Comparison of ENCODE assay signal across 8 cellular contexts in the genomic region with DNA sequence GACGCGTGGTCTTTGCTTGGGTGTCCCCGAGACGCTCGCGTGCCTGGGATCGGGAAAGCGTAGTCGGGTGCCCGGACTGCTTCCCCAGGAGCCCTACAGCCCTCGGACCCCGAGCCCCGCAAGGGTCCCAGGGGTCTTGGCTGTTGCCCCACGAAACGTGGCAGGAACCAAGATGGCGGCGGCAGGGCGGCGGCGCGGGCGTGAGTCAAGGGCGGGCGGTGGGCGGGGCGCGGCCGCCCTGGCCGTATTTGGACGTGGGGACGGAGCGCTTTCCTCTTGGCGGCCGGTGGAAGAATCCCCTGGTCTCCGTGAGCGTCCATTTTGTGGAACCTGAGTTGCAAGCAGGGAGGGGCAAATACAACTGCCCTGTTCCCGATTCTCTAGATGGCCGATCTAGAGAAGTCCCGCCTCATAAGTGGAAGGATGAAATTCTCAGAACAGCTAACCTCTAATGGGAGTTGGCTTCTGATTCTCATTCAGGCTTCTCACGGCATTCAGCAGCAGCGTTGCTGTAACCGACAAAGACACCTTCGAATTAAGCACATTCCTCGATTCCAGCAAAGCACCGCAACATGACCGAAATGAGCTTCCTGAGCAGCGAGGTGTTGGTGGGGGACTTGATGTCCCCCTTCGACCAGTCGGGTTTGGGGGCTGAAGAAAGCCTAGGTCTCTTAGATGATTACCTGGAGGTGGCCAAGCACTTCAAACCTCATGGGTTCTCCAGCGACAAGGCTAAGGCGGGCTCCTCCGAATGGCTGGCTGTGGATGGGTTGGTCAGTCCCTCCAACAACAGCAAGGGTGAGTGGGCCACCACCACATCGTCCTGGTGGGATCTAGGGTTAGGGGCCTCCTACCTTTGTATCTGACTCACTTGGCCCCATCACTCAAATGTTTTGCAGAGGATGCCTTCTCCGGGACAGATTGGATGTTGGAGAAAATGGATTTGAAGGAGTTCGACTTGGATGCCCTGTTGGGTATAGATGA. TPM values are rescaled to one million over a fixed set of nuclear protein-coding genes. Genes with fewer than 3 reads are reported as not detected.
DNase-seq lines count a peak whose midpoint lies in the region; ATAC-seq, FAIRE-seq and TF ChIP-seq lines count a peak whose summit lies in the region.

No MANE protein-coding gene starts in this region.

- peak overlapping the region; percentile 98 for H3K4me3 ChIP-seq in A549
- H3K4me3 ChIP-seq in neuronal stem cell (ENCODE audit: low read length in 2 of 2), result peak overlapping the region; percentile 56 to 88
- H3K4me3 ChIP-seq in tibial nerve, result peak overlapping the region; percentile 86 to 98 (median 91)

- H3K27ac ChIP-seq in A549, result peak overlapping the region; percentile 96 to 99
- peak overlapping the region; percentile 98 for H3K27ac ChIP-seq in RWPE1
- H3K27ac ChIP-seq in foreskin keratinocyte, result peak overlapping the region; percentile 97
- H3K27ac ChIP-seq in neuronal stem cell (replicated peaks; ENCODE audit: low read length), result peak overlapping the region; percentile 75
- H3K27ac ChIP-seq in tibial nerve, result peak overlapping the region; percentile 97 to 100 (median 98)

- H3K23ac ChIP-seq in neuronal stem cell (ENCODE audit: low read depth, low read length, poor library complexity), result peak overlapping the region; percentile 99

- H2BK5ac ChIP-seq in neuronal stem cell (ENCODE audit: low read length), result peak overlapping the region; percentile 97

- TF ChIP-seq POLR2A in A549 (IDR thresholded peaks at IDR 0.05; ENCODE audit: low read length) (no peak), tibial nerve (IDR thresholded peaks at IDR 0.05) (no peak)

- DNase-seq in A549 (ENCODE audit: low read depth in 1 of 2, low spot score in 1 of 2) (peak in 1 of 2 experiments; percentile 72), GM18507 (ENCODE audit: extremely low spot score, insufficient read length, low read depth) (no peak), RWPE1 (ENCODE audit: low spot score) (peak; percentile 36), foreskin keratinocyte (peak in 1 of 2 donors; percentile 61), neuronal stem cell (ENCODE audit: low spot score) (no peak), tibial nerve (ENCODE audit: low spot score in 2 of 2) (peak; percentile 67 to 69)
- DNase-seq in activated naive CD4-positive, alpha-beta T cell treated with Interleukin-2 at 50 U/mL for 16 hours, result peak; percentile 74

- TF ChIP-seq EP300 in A549 (IDR thresholded peaks at IDR 0.05), result no peak
- no peak for TF ChIP-seq EP300 in tibial nerve (IDR thresholded peaks at IDR 0.05)

- H3K27me3 ChIP-seq in foreskin keratinocyte (no peaks in the 10 kb centered on the region), neuronal stem cell (ENCODE audit: control insufficient read depth in 3 of 3, insufficient read depth in 3 of 3, low read depth in 1 of 3, low read length in 3 of 3) (no peaks in the 10 kb centered on the region), tibial nerve (no peaks in the 10 kb centered on the region)

- peak overlapping the region; percentile 100 for H3K9ac ChIP-seq in neuronal stem cell (ENCODE audit: low read depth, low read length, poor library complexity)

- no peak overlapping the region for H2BK120ac ChIP-seq in neuronal stem cell (ENCODE audit: low read depth, low read length)

- H2BK12ac ChIP-seq in neuronal stem cell (ENCODE audit: low read length), result no peak overlapping the region

- WGBS in A549 (ENCODE audit: missing lambda C conversion rate), result 0% methylated on average over 10 of the region's 55 CpGs
- WGBS in neuronal stem cell (ENCODE audit: extremely low coverage in 2 of 2, insufficient read length in 2 of 2, insufficient replicate concordance in 1 of 2), 2 donors, result no CpG with 5 or more reads among the region's 55 CpGs
- WGBS in tibial nerve, 2 donors, result 2 to 3% methylated on average over 25 to 31 of the region's 55 CpGs

- H2BK15ac ChIP-seq in neuronal stem cell (ENCODE audit: low read length), result peak overlapping the region; percentile 56

- FAIRE-seq in A549 (lab: Jason Lieb, UNC) (no peak), GM18507 (lab: Jason Lieb, UNC) (peak; percentile 46)

- TF ChIP-seq CTCF in A549 (IDR thresholded peaks at IDR 0.05) (no peak), RWPE1 (conservative IDR thresholded peaks at IDR 0.05; ENCODE audit: low read depth) (no peak), foreskin keratinocyte (conservative IDR thresholded peaks at IDR 0.05) (no peak), tibial nerve (IDR thresholded peaks at IDR 0.05) (peak in 1 of 5 experiments; percentile 5)

- no peak overlapping the region for H4K8ac ChIP-seq in neuronal stem cell (ENCODE audit: low read depth, low read length)

- H3K4me2 ChIP-seq in A549, result peak overlapping the region; percentile 99
- H3K4me2 ChIP-seq in neuronal stem cell (ENCODE audit: insufficient read depth, low read length, poor library complexity, severe bottlenecking), result peak overlapping the region; percentile 78

- CTCF ChIA-PET in A549 (lab: Yijun Ruan, JAX) (interaction anchor here (0.8 to 1.4 kb wide), 2 partner anchors 9 to 14 kb away, joined by 3 to 4 read pairs; no protein-coding TSS in a partner anchor), RWPE1 (lab: Yijun Ruan, JAX) (no interaction called here)

- peak overlapping the region; percentile 91 for H4K91ac ChIP-seq in neuronal stem cell (ENCODE audit: low read depth, low read length, poor library complexity)

- H2AFZ ChIP-seq in neuronal stem cell (ENCODE audit: low read length), result no peak overlapping the region

- TF ChIP-seq RAD21 in A549 (conservative IDR thresholded peaks at IDR 0.05 in 1 of 2, IDR thresholded peaks at IDR 0.05 in 1 of 2), result no peak

- peak overlapping the region; percentile 98 for H3K14ac ChIP-seq in neuronal stem cell (ENCODE audit: low read length)

- peak overlapping the region; percentile 99 for H3K18ac ChIP-seq in neuronal stem cell (ENCODE audit: low read length)

- peak overlapping the region; percentile 100 for H2AK5ac ChIP-seq in neuronal stem cell (ENCODE audit: low read depth, low read length)

- peaks cover 6% of the 10 kb centered on the region for H3K79me1 ChIP-seq in neuronal stem cell (ENCODE audit: low read depth, low read length)

- H3K4me1 ChIP-seq in A549, result peaks cover 25% of the 10 kb centered on the region
- no peaks in the 10 kb centered on the region for H3K4me1 ChIP-seq in foreskin keratinocyte
- peaks cover 21 to 24% of the 10 kb centered on the region in 2 donors for H3K4me1 ChIP-seq in neuronal stem cell (ENCODE audit: control insufficient read depth in 2 of 2, insufficient read depth in 1 of 2, low read depth in 1 of 2, low read length in 2 of 2)
- peaks cover 0 to 65% (median 53%) of the 10 kb centered on the region in 4 donors for H3K4me1 ChIP-seq in tibial nerve

- H3K4ac ChIP-seq in neuronal stem cell (ENCODE audit: low read length), result peak overlapping the region; percentile 94

- H3K36me3 ChIP-seq in neuronal stem cell (replicated peaks in 1 of 2; ENCODE audit: control insufficient read depth in 2 of 2, insufficient read depth in 2 of 2, low read length in 2 of 2) (peaks cover 37 to 67% of the 10 kb centered on the region in 2 donors), tibial nerve (peaks cover 0 to 62% (median 13%) of the 10 kb centered on the region in 3 donors)

- no peaks in the 10 kb centered on the region for H3K9me3 ChIP-seq in A549
- H3K9me3 ChIP-seq in neuronal stem cell (replicated peaks in 1 of 2; ENCODE audit: control insufficient read depth in 2 of 2, insufficient read depth in 1 of 2, low read depth in 1 of 2, low read length in 2 of 2), result peaks cover 0 to 4% of the 10 kb centered on the region in 2 donors
- no peaks in the 10 kb centered on the region for H3K9me3 ChIP-seq in tibial nerve

- ATAC-seq in A549 (peak in 1 of 2 experiments; percentile 39; a peak in 3 of 6 replicates), HG03108 (IDR thresholded peaks at IDR 0.05; ENCODE audit: unreplicated experiment) (peak; percentile 19), foreskin keratinocyte (peak; percentile 5)

- POLR2A ChIA-PET in A549 (lab: Yijun Ruan, JAX) (interaction anchor here (0.6 to 1.7 kb wide), 4 partner anchors 8 to 122 kb away, joined by 3 to 27 read pairs (median 6); partner anchors contain the start of genes MIEF1 and TAB1), RWPE1 (lab: Yijun Ruan, JAX; ENCODE audit: low non-redundant PET) (no interaction called here)

RNA-seq across cellular contexts. Expression of gene ATF4, which starts 0.8 kb away (rescaled TPM):
- polyA plus RNA-seq in A549 (2011; rRNA removed), result 557 and 593 TPM in 2 replicates
- 431 and 472 TPM in 2 replicates for polyA plus RNA-seq in A549 (2012; cell fraction: cytosol; rRNA removed)
- 207 and 345 TPM in 2 replicates for polyA plus RNA-seq in A549 (2012; cell fraction: nucleus; rRNA removed)
- polyA plus RNA-seq in A549 (2017; fragmentation: RNase III; extraction: RNeasy Plus Mini Kit Qiagen cat#74134 plus additional on column Dnase treatment), result 242 to 249 TPM (median 242 TPM) in 3 replicates
- 170 and 220 TPM in 2 replicates for polyA minus RNA-seq in A549 (2011; rRNA and poly(A)+ RNA removed)
- total RNA-seq in foreskin keratinocyte, result 541 and 610 TPM in 2 replicates
- 662 and 690 TPM in 2 replicates for polyA plus RNA-seq in foreskin keratinocyte
- 261 TPM for polyA plus RNA-seq in neuronal stem cell (2013, experiment 1 of 2)
- polyA plus RNA-seq in neuronal stem cell (2013, experiment 2 of 2), result 254 TPM
- total RNA-seq in tibial nerve, result 100 to 1,000 TPM; 347 to 405 (median 390) TPM

RNA-seq across cellular contexts. Expression of gene RPS19BP1, which starts 11.4 kb away (rescaled TPM):
- polyA plus RNA-seq in A549 (2011; rRNA removed) (47.9 and 51.1 TPM in 2 replicates), A549 (2017; fragmentation: RNase III; extraction: RNeasy Plus Mini Kit Qiagen cat#74134 plus additional on column Dnase treatment) (71.8 to 74.0 TPM (median 72.0 TPM) in 3 replicates), foreskin keratinocyte (192 TPM in 2 replicates)
- polyA plus RNA-seq in A549 (2012; cell fraction: cytosol; rRNA removed), result 148 and 162 TPM in 2 replicates
- 77.0 and 84.9 TPM in 2 replicates for polyA plus RNA-seq in A549 (2012; cell fraction: nucleus; rRNA removed)
- polyA minus RNA-seq in A549 (2011; rRNA and poly(A)+ RNA removed), result 8.1 and 8.3 TPM in 2 replicates
- total RNA-seq in foreskin keratinocyte (117 and 125 TPM in 2 replicates), tibial nerve (100 to 1,000 TPM; 178 to 206 (median 197) TPM)
- 48.7 TPM for polyA plus RNA-seq in neuronal stem cell (2013, experiment 1 of 2)
- polyA plus RNA-seq in neuronal stem cell (2013, experiment 2 of 2), result 48.2 TPM

RNA-seq across cellular contexts. Expression of gene MIEF1, which starts 19.1 kb away (rescaled TPM):
- polyA plus RNA-seq in A549 (2011; rRNA removed) (19.8 and 20.5 TPM in 2 replicates), A549 (2017; fragmentation: RNase III; extraction: RNeasy Plus Mini Kit Qiagen cat#74134 plus additional on column Dnase treatment) (18.8 to 19.9 TPM (median 19.3 TPM) in 3 replicates), foreskin keratinocyte (10.0 and 11.2 TPM in 2 replicates)
- 13.3 and 16.3 TPM in 2 replicates for polyA plus RNA-seq in A549 (2012; cell fraction: cytosol; rRNA removed)
- 14.2 and 14.7 TPM in 2 replicates for polyA plus RNA-seq in A549 (2012; cell fraction: nucleus; rRNA removed)
- 26.4 TPM in 2 replicates for polyA minus RNA-seq in A549 (2011; rRNA and poly(A)+ RNA removed)
- total RNA-seq in foreskin keratinocyte (27.6 and 28.0 TPM in 2 replicates), tibial nerve (10 to 100 TPM; 18.0 to 38.2 (median 26.9) TPM)
- 27.3 TPM for polyA plus RNA-seq in neuronal stem cell (2013, experiment 1 of 2)
- polyA plus RNA-seq in neuronal stem cell (2013, experiment 2 of 2), result 27.0 TPM

RNA-seq across cellular contexts. Expression of gene CACNA1I, which starts 49.4 kb away (rescaled TPM):
- 0.03 and 0.07 TPM in 2 replicates for polyA plus RNA-seq in A549 (2011; rRNA removed)
- polyA plus RNA-seq in A549 (2012; cell fraction: cytosol; rRNA removed), result 0.01 and 0.04 TPM in 2 replicates
- 0.11 and 0.16 TPM in 2 replicates for polyA plus RNA-seq in A549 (2012; cell fraction: nucleus; rRNA removed)
- 0.12 to 0.17 TPM (median 0.13 TPM) in 3 replicates for polyA plus RNA-seq in A549 (2017; fragmentation: RNase III; extraction: RNeasy Plus Mini Kit Qiagen cat#74134 plus additional on column Dnase treatment)
- under 0.01 and 0.17 TPM in 2 replicates for polyA minus RNA-seq in A549 (2011; rRNA and poly(A)+ RNA removed)
- under 0.01 TPM in 1 of 2 replicates, not detected in the other for total RNA-seq in foreskin keratinocyte
- polyA plus RNA-seq in foreskin keratinocyte, result not detected in 2 replicates
- 0.21 TPM for polyA plus RNA-seq in neuronal stem cell (2013, experiment 1 of 2)
- 0.18 TPM for polyA plus RNA-seq in neuronal stem cell (2013, experiment 2 of 2)
- total RNA-seq in tibial nerve, result under 1 TPM; 0.42 to 0.78 (median 0.52) TPM

Comparison
In these comparisons a context has a peak if more than half of its experiments do, and no peak if none do; other contexts are left out.
1. DNase-seq: peak in RWPE1 (single experiment), activated naive CD4-positive, alpha-beta T cell treated with Interleukin-2 at 50 U/mL for 16 hours (single experiment) and tibial nerve (2 of 2); none in GM18507 (single experiment) and neuronal stem cell (single experiment).
2. Peak in every context shown above with its lines, with median percentiles within 50 percentile points of each other: H3K27ac ChIP-seq and H3K4me3 ChIP-seq.